16 cellular contexts compared by ENCODE assay signal in genomic region chr16:23131436-23131835, GRCh38. TPM values are rescaled to one million over a fixed set of nuclear protein-coding genes. Genes with fewer than 3 reads are reported as not detected.
A peak's percentile ranks its signal among the peaks of the same experiment; 100 is the strongest.
DNase-seq lines count a peak whose midpoint lies in the region; TF ChIP-seq lines count a peak whose summit lies in the region.
"Had no signal": no experiment of that assay in that cellular context is flagged by ENCODE, and none has a peak within 500 bp of the region (broad histone marks: within the 10 kb centered on the region; RNA-seq: fewer than 3 reads in every experiment).

No MANE protein-coding gene starts in this region.

- no peak for TF ChIP-seq POLR2A in sigmoid colon (IDR thresholded peaks at IDR 0.05)

- DNase-seq in A673 (ENCODE audit: low spot score) (no peak), Karpas-422 (peak; percentile 25), hepatocyte (ENCODE audit: low spot score) (no peak), sigmoid colon (no peak), GOT3 (lab: John Stamatoyannopoulos, UW) (no peak), HAP-1 (ENCODE audit: low spot score in 2 of 2) (no peak), KBM-7 (no peak), germinal center (ENCODE audit: low spot score) (no peak)
- DNase-seq: activated CD4-positive, alpha-beta memory T cell treated with anti-CD3 and anti-CD28 coated beads, Interleukin-2, amount 10 ng/mL, durations not matched to agents 7 days and 5 days; DMS79; foreskin keratinocyte; natural killer cell; testis had no signal

- H3K9ac ChIP-seq in Karpas-422 (ENCODE audit: low read length) = no peak overlapping the region

- H3K4me3 ChIP-seq in A673 (ENCODE audit: low read depth, low read length, poor library complexity, severe bottlenecking) = no peak overlapping the region
- no peak overlapping the region for H3K4me3 ChIP-seq in Karpas-422 (ENCODE audit: low read length)
- H3K4me3 ChIP-seq in hepatocyte = no peak overlapping the region
- no peak overlapping the region for H3K4me3 ChIP-seq in sigmoid colon
- H3K4me3 ChIP-seq in HAP-1 = no peak overlapping the region
- H3K4me3 ChIP-seq: testis had no signal

- peaks cover 53% of the 10 kb centered on the region for H4K20me1 ChIP-seq in Karpas-422 (ENCODE audit: insufficient read depth, low read depth, low read length)
- no peaks in the 10 kb centered on the region for H4K20me1 ChIP-seq in hepatocyte (ENCODE audit: insufficient read depth, poor library complexity, severe bottlenecking)

- H3K27ac ChIP-seq in A673 (ENCODE audit: low read depth, low read length, poor library complexity, severe bottlenecking) (peak overlapping the region; percentile 77), Karpas-422 (ENCODE audit: low read length) (no peak overlapping the region), hepatocyte (peak overlapping the region; percentile 7), sigmoid colon (peak overlapping the region; percentile 81 to 89 (median 84))
- H3K27ac ChIP-seq: foreskin keratinocyte had no signal

- H3K9me2 ChIP-seq in Karpas-422 (replicated peaks; ENCODE audit: insufficient read depth, low read length) (no peaks in the 10 kb centered on the region), hepatocyte (replicated peaks; ENCODE audit: insufficient read depth) (no peaks in the 10 kb centered on the region)

- TF ChIP-seq CTCF in A673 (conservative IDR thresholded peaks at IDR 0.05; ENCODE audit: low read depth, low read length) (no peak), hepatocyte (IDR thresholded peaks at IDR 0.05; ENCODE audit: poor library complexity) (no peak), sigmoid colon (IDR thresholded peaks at IDR 0.05) (no peak)

- H3K27me3 ChIP-seq in A673 (replicated peaks; ENCODE audit: insufficient read depth, low read depth, low read length, poor library complexity) = no peaks in the 10 kb centered on the region
- no peaks in the 10 kb centered on the region for H3K27me3 ChIP-seq in Karpas-422 (ENCODE audit: low read length)
- no peaks in the 10 kb centered on the region for H3K27me3 ChIP-seq in hepatocyte
- H3K27me3 ChIP-seq in sigmoid colon = no peaks in the 10 kb centered on the region
- H3K27me3 ChIP-seq in HAP-1 (ENCODE audit: low read depth) = no peaks in the 10 kb centered on the region
- H3K27me3 ChIP-seq: foreskin keratinocyte, testis had no signal

- BruUV-seq in A673 (replicated peaks; lab: Mats Ljungman, UMichigan) = no TSS peak

- TF ChIP-seq EP300 in sigmoid colon (IDR thresholded peaks at IDR 0.05) = no peak

- peaks cover 49% of the 10 kb centered on the region for H3K4me1 ChIP-seq in A673 (ENCODE audit: insufficient read depth, low read length, poor library complexity, severe bottlenecking)
- no peaks in the 10 kb centered on the region for H3K4me1 ChIP-seq in Karpas-422 (ENCODE audit: low read length)
- H3K4me1 ChIP-seq in hepatocyte (ENCODE audit: insufficient read depth) = peaks cover 19% of the 10 kb centered on the region
- H3K4me1 ChIP-seq in sigmoid colon = peaks cover 0 to 56% (median 40%) of the 10 kb centered on the region in 4 donors
- H3K4me1 ChIP-seq in HAP-1 = peaks cover 4% of the 10 kb centered on the region

- H3K9me3 ChIP-seq in A673 (ENCODE audit: low read depth, low read length, poor library complexity, severe bottlenecking) (peaks cover 1% of the 10 kb centered on the region), Karpas-422 (ENCODE audit: low read length) (no peaks in the 10 kb centered on the region), hepatocyte (ENCODE audit: low read depth) (peaks cover 6% of the 10 kb centered on the region), sigmoid colon (no peaks in the 10 kb centered on the region), HAP-1 (no peaks in the 10 kb centered on the region)
- H3K9me3 ChIP-seq: testis had no signal

- H2AFZ ChIP-seq in Karpas-422 (ENCODE audit: low read length) (no peak overlapping the region), hepatocyte (no peak overlapping the region)

- POLR2A ChIA-PET in A673 (lab: Charles Lee; ENCODE audit: low non-redundant PET) = no interaction called here

- H3K79me2 ChIP-seq in Karpas-422 (ENCODE audit: low read length) (0 out of 2 replicates have a peak, but pooled peaks cover 2% of the 10 kb centered on the region), hepatocyte (peaks cover 79% of the 10 kb centered on the region)

- WGBS in hepatocyte (ENCODE audit: low lambda C conversion rate, missing lambda C conversion rate) = 65% methylated on average over 1 of the region's 1 CpG
- 83 to 86% methylated on average over 1 of the region's 1 CpG for WGBS in sigmoid colon, 2 donors

- CTCF ChIA-PET in A673 (lab: Charles Lee) = no interaction called here

- intact Hi-C loops in A673 (cut with micrococcal nuclease; ENCODE audit: unreplicated experiment) = no loop called here
- intact Hi-C loops in sigmoid colon (cut with DNase I) = loop anchor here (5.0 kb wide), 1 partner anchor 291 kb away; no protein-coding TSS in a partner anchor

- no peak overlapping the region for H3K4me2 ChIP-seq in Karpas-422 (ENCODE audit: low read depth, low read length, poor library complexity, severe bottlenecking)
- H3K4me2 ChIP-seq in hepatocyte = peak overlapping the region; percentile 33

- H3K36me3 ChIP-seq in A673 (ENCODE audit: insufficient read depth, low read length, poor library complexity, severe bottlenecking) = no peaks in the 10 kb centered on the region
- H3K36me3 ChIP-seq in Karpas-422 (ENCODE audit: insufficient read depth, low read length) = no peaks in the 10 kb centered on the region
- H3K36me3 ChIP-seq in hepatocyte (replicated peaks; ENCODE audit: insufficient read depth, low read depth) = no peaks in the 10 kb centered on the region
- no peaks in the 10 kb centered on the region for H3K36me3 ChIP-seq in sigmoid colon
- no peaks in the 10 kb centered on the region; the same call in 1 of the 2 replicates for H3K36me3 ChIP-seq in HAP-1 (replicated peaks)

- in situ Hi-C loops in HAP-1 (cut with MboI; ENCODE audit: low sequenced_read_pairs) = no loop called here
- in situ Hi-C loops in KBM-7 (cut with MboI; ENCODE audit: low pct_unique_long_range_greater_than_20kb, low sequenced_read_pairs) = no loop called here

RNA-seq across cellular contexts. Expression of gene USP31, which starts 17.8 kb away (rescaled TPM):
- 27.4 and 34.4 TPM in 2 replicates for total RNA-seq in A673 (2021)
- 1.4 and 3.5 TPM in 2 replicates for total RNA-seq in Karpas-422 (2014; rRNA removed; shearing (Covaris generic); ENCODE audit: low replicate concordance)
- 5.7 and 6.4 TPM in 2 replicates for total RNA-seq in hepatocyte
- 2.1 and 3.3 TPM in 2 replicates for polyA plus RNA-seq in hepatocyte
- total RNA-seq in sigmoid colon = 10 to 100 TPM; 12.7 to 21.0 (median 16.7) TPM
- polyA plus RNA-seq in sigmoid colon = 1 to 10 TPM in 2 of 3 donors, under 1 TPM in 1; 0.60 to 4.0 (median 2.3) TPM

RNA-seq across cellular contexts. Expression of gene SCNN1G, which starts 51.1 kb away (rescaled TPM):
- total RNA-seq in A673 (2021) (15.6 and 22.3 TPM in 2 replicates), hepatocyte (0.08 and 0.23 TPM in 2 replicates), sigmoid colon (under 1 TPM in 2 of 4 donors, not detected in 2; under 0.01 to 0.16 TPM)
- total RNA-seq in Karpas-422 (2014; rRNA removed; shearing (Covaris generic); ENCODE audit: low replicate concordance) = not detected in 2 replicates
- polyA plus RNA-seq in hepatocyte (0.23 and 0.69 TPM in 2 replicates), sigmoid colon (10 to 100 TPM in 1 of 3 donors, 1 to 10 TPM in 2; 3.0 to 36.2 (median 9.2) TPM)
- total RNA-seq: activated CD4-positive, alpha-beta memory T cell treated with anti-CD3 and anti-CD28 coated beads, Interleukin-2, amount 10 ng/mL, durations not matched to agents 7 days and 5 days; activated T-helper 17 cell treated with anti-CD3 and anti-CD28 coated beads, Interleukin-2, amount 50 U/mL, for 72 hours; foreskin keratinocyte; kidney epithelial cell; M059J; natural killer cell had no signal

Comparison
In these comparisons a context has a peak if more than half of its experiments do, and no peak if none do; other contexts are left out.
1. RNA of gene SCNN1G, which starts 51.1 kb away (total RNA-seq): 15.6 to 22.3 TPM in A673; 0.08 to 0.23 TPM in hepatocyte, not detected in Karpas-422 and under 0.01 to 0.16 TPM in sigmoid colon; every median in the first group is over 10 times any median in the second.